22 cellular contexts compared by ENCODE assay signal in the genomic region with DNA sequence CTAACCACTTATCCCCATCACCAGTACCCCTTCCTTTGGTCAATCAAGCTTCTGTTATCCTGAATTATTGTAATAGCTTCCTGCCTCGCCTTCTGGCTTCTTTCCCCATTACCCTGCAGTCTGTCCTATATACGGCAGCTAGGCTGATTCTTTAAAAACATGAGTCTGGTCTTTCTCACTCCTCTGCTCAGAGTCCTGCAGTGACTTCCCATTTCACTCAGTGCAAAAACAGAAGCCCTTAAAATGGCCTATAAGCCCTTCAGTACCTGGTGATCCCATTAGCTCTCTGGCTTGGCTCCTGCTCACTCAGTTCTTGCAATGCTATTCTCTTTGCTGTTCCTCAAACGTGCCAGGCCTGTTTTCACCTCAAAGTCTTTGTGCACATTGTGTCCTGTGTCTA.
"Had no signal": no experiment of that assay in that cellular context is flagged by ENCODE, and none has a peak within 500 bp of the region (broad histone marks: within the 10 kb centered on the region; RNA-seq: fewer than 3 reads in every experiment).

No MANE protein-coding gene starts in this region.

- DNase-seq: dermis blood vessel endothelial cell; effector memory CD4-positive, alpha-beta T cell; esophagus squamous epithelium; foreskin melanocyte; hypothalamus; immature natural killer cell; islet precursor cell; mesendoderm; naive thymus-derived CD8-positive, alpha-beta T cell; nephron progenitor cell; nucleus accumbens; stimulated activated CD4-positive, alpha-beta T cell treated with anti-CD3 and anti-CD28 coated beads, Interleukin-2, amount 100 ng/mL, for 24 hours; stimulated activated CD4-positive, alpha-beta T cell treated with anti-CD3 and anti-CD28 coated beads, Interleukin-4, amount 100 ng/mL, for 24 hours; stimulated activated naive CD4-positive, alpha-beta T cell treated with Interleukin-2 at 50 U/mL for 16 hours; stomach had no signal

- H3K4me3 ChIP-seq: coronary artery, esophagus squamous epithelium, prostate gland, right atrium auricular region, stomach, thyroid gland had no signal

- H3K36me3 Mint-ChIP-seq: immature natural killer cell; naive thymus-derived CD8-positive, alpha-beta T cell; stimulated activated effector memory CD8-positive, alpha-beta T cell treated with anti-CD3 and anti-CD28 coated beads, Interleukin-12 subunit alpha, Interleukin-12 subunit beta, amount 100 ng/mL, for 72 hours; type B pancreatic cell had no signal

- ATAC-seq: naive thymus-derived CD8-positive, alpha-beta T cell; sciatic nerve; stimulated activated effector memory CD8-positive, alpha-beta T cell treated with anti-CD3 and anti-CD28 coated beads, Interleukin-12 subunit alpha, Interleukin-12 subunit beta, amount 100 ng/mL, for 72 hours had no signal

- H3K27ac ChIP-seq: coronary artery, esophagus squamous epithelium, prostate gland, right atrium auricular region, stomach, thyroid gland had no signal

- H3K9me3 ChIP-seq: esophagus squamous epithelium, prostate gland, right atrium auricular region, stomach, thyroid gland had no signal

- H3K4me1 Mint-ChIP-seq: immature natural killer cell; naive thymus-derived CD8-positive, alpha-beta T cell; stimulated activated effector memory CD8-positive, alpha-beta T cell treated with anti-CD3 and anti-CD28 coated beads, Interleukin-12 subunit alpha, Interleukin-12 subunit beta, amount 100 ng/mL, for 72 hours had no signal

- H3K27ac Mint-ChIP-seq: immature natural killer cell; naive thymus-derived CD8-positive, alpha-beta T cell; nephron progenitor cell; stimulated activated effector memory CD8-positive, alpha-beta T cell treated with anti-CD3 and anti-CD28 coated beads, Interleukin-12 subunit alpha, Interleukin-12 subunit beta, amount 100 ng/mL, for 72 hours; type B pancreatic cell had no signal

- H3K4me1 ChIP-seq: esophagus squamous epithelium, prostate gland, right atrium auricular region, thyroid gland had no signal

- H3K36me3 ChIP-seq: esophagus squamous epithelium, prostate gland, right atrium auricular region, stomach, thyroid gland had no signal

- H3K27me3 ChIP-seq: right atrium auricular region, thyroid gland had no signal

- H3K4me3 Mint-ChIP-seq: immature natural killer cell; naive thymus-derived CD8-positive, alpha-beta T cell; nephron progenitor cell; stimulated activated effector memory CD8-positive, alpha-beta T cell treated with anti-CD3 and anti-CD28 coated beads, Interleukin-12 subunit alpha, Interleukin-12 subunit beta, amount 100 ng/mL, for 72 hours; type B pancreatic cell had no signal
